In the genomic region with DNA sequence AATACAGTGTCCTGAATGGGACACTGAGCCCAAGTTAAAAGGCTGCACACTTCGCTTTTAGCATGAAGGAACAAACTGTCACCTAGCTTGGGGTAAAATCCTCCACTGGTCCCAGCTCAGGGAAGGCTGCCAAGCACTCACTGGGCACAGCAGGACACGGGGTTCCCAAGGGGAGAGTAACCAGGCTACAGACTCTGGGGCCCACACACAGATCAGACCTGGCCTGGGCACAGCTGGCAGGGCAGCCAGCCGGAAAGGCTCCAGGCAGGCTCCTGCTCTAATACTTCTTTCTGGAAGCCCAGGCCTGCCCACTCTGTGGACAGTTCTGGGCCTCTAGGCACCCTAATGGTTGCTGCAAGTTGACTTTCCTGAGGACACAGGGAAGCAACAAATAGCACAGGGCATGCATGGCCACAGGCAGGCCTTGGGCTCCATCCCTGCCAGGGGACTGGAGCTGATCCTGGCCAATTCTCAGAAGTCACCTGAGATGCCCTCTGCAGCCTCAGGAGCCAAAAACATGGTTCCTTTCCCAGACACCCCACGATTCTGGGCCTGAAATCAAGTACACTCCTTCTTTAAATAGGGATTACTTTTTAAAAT, we compare ENCODE assay signal across 25 cellular contexts. TPM values are rescaled to one million over a fixed set of nuclear protein-coding genes. Genes with fewer than 3 reads are reported as not detected.
A peak's percentile ranks its signal among the peaks of the same experiment; 100 is the strongest.
DNase-seq lines count a peak whose midpoint lies in the region; ATAC-seq and TF ChIP-seq lines count a peak whose summit lies in the region.
"Had no signal": no experiment of that assay in that cellular context is flagged by ENCODE, and none has a peak within 500 bp of the region (broad histone marks: within the 10 kb centered on the region; RNA-seq: fewer than 3 reads in every experiment).

No MANE protein-coding gene starts in this region.

- H3K9me3 ChIP-seq in right cardiac atrium (ENCODE audit: control insufficient read depth, low read length) = peaks cover 2% of the 10 kb centered on the region

- DNase-seq in DMS79 treated with DMSO at 0.1 percent for 48 hours (lab: John Stamatoyannopoulos, UW) (peak; percentile 76), right cardiac atrium (peak; percentile 24 to 62 (median 61)), sciatic nerve (ENCODE audit: low spot score) (no peak), foreskin fibroblast (no peak), NCI-H774 (lab: John Stamatoyannopoulos, UW) (no peak)
- no peak for DNase-seq in activated naive CD4-positive, alpha-beta T cell treated with anti-CD3 and anti-CD28 coated beads, Interleukin-2, amount 50 U/mL, for 72 hours (ENCODE audit: low spot score in 2 of 2)
- DNase-seq: AML-193; Karpas-422; NCI-H1105; NCI-H2107; NCI-H82; PC-3; stimulated activated naive B cell treated with anti-CD40 and anti-IgM and Interleukin-4, amounts not matched to agents 10 μg/mL and 1 μg/mL and 100 μg/mL, for 72 hours; WERI-Rb-1 had no signal

- H3K9me3 Mint-ChIP-seq in activated naive CD4-positive, alpha-beta T cell treated with anti-CD3 and anti-CD28 coated beads, Interleukin-2, amount 50 U/mL, for 72 hours = peaks cover 11 to 15% of the 10 kb centered on the region in 2 donors

- peak overlapping the region; percentile 79 for H3K27ac ChIP-seq in VCaP
- H3K27ac ChIP-seq in right cardiac atrium (ENCODE audit: low read length) = no peak overlapping the region
- H3K27ac ChIP-seq: hepatocyte, SJSA1, tibial nerve, WERI-Rb-1 had no signal

- peaks cover 5 to 13% of the 10 kb centered on the region in 2 donors for H3K36me3 Mint-ChIP-seq in activated naive CD4-positive, alpha-beta T cell treated with anti-CD3 and anti-CD28 coated beads, Interleukin-2, amount 50 U/mL, for 72 hours
- H3K36me3 Mint-ChIP-seq: mesothelial cell of epicardium had no signal

- H3K4me3 ChIP-seq in right cardiac atrium (ENCODE audit: low read length) (no peak overlapping the region), foreskin fibroblast (ENCODE audit: low read depth in 1 of 2, low read length in 2 of 2) (no peak overlapping the region)
- H3K4me3 ChIP-seq: ascending aorta, hepatocyte, SJSA1, tibial nerve had no signal

- ATAC-seq in right cardiac atrium = peak; percentile 45 to 87
- ATAC-seq in sciatic nerve = peak; percentile 42
- ATAC-seq in activated naive CD4-positive, alpha-beta T cell treated with anti-CD3 and anti-CD28 coated beads, Interleukin-2, amount 50 U/mL, for 72 hours = no peak
- ATAC-seq: PC-3; stimulated activated naive B cell treated with anti-CD40 and anti-IgM and Interleukin-4, amounts not matched to agents 10 μg/mL and 1 μg/mL and 100 μg/mL, for 72 hours had no signal

- H3K4me1 ChIP-seq in right cardiac atrium (ENCODE audit: control insufficient read depth, insufficient read depth, low read length) = no peaks in the 10 kb centered on the region
- H3K4me1 ChIP-seq: tibial nerve had no signal

- intact Hi-C loops in right cardiac atrium (cut with DNase I) = no loop called here
- intact Hi-C loops in sciatic nerve (cut with DNase I) = no loop called here

- TF ChIP-seq CTCF in VCaP (conservative IDR thresholded peaks at IDR 0.05) (no peak), foreskin fibroblast (IDR thresholded peaks at IDR 0.05; ENCODE audit: low read depth, low read length) (no peak)

- H3K27ac Mint-ChIP-seq in activated naive CD4-positive, alpha-beta T cell treated with anti-CD3 and anti-CD28 coated beads, Interleukin-2, amount 50 U/mL, for 72 hours = no peak overlapping the region
- H3K27ac Mint-ChIP-seq: mesothelial cell of epicardium; stimulated activated naive B cell treated with anti-CD40 and anti-IgM and Interleukin-4, amounts not matched to agents 10 μg/mL and 1 μg/mL and 100 μg/mL, for 72 hours; T-helper 1 cell treated with Interleukin-12 subunit alpha and Interleukin-12 subunit beta and Interleukin-4 antibody, amounts not matched to agents 30 μg/mL and 1 μg/mL, for 36 hours had no signal

- no peaks in the 10 kb centered on the region for H3K27me3 ChIP-seq in right cardiac atrium (ENCODE audit: control insufficient read depth, insufficient read depth)
- H3K27me3 ChIP-seq: ascending aorta, hepatocyte, SJSA1, tibial nerve had no signal

- WGBS in right cardiac atrium = 70% methylated on average over 4 of the region's 4 CpGs

RNA-seq across cellular contexts. Expression of gene SULT1C3, which starts 18.7 kb away (rescaled TPM):
- not detected for total RNA-seq in right cardiac atrium
- polyA plus RNA-seq in right cardiac atrium = not detected
- total RNA-seq in sciatic nerve = not detected
- not detected for total RNA-seq in activated naive CD4-positive, alpha-beta T cell treated with anti-CD3 and anti-CD28 coated beads, Interleukin-2, amount 50 U/mL, for 72 hours
- total RNA-seq: ascending aorta, H4, HT1080, kidney epithelial cell, mesothelial cell of epicardium, PC-3, SJSA1, tibial nerve had no signal
- polyA plus RNA-seq: hepatocyte, neural cell had no signal

Comparison
In these comparisons a context has a peak if more than half of its experiments do, and no peak if none do; other contexts are left out.
1. DNase-seq: peak in DMS79 treated with DMSO at 0.1 percent for 48 hours (single experiment) and right cardiac atrium (3 of 3); none in sciatic nerve (single experiment), activated naive CD4-positive, alpha-beta T cell treated with anti-CD3 and anti-CD28 coated beads, Interleukin-2, amount 50 U/mL, for 72 hours (0 of 2), foreskin fibroblast (0 of 2) and NCI-H774 (single experiment).
2. ATAC-seq: peak in right cardiac atrium (2 of 2) and sciatic nerve (single experiment); none in activated naive CD4-positive, alpha-beta T cell treated with anti-CD3 and anti-CD28 coated beads, Interleukin-2, amount 50 U/mL, for 72 hours (0 of 2).